Comparison of ENCODE assay signal across 11 cellular contexts in the genomic region with DNA sequence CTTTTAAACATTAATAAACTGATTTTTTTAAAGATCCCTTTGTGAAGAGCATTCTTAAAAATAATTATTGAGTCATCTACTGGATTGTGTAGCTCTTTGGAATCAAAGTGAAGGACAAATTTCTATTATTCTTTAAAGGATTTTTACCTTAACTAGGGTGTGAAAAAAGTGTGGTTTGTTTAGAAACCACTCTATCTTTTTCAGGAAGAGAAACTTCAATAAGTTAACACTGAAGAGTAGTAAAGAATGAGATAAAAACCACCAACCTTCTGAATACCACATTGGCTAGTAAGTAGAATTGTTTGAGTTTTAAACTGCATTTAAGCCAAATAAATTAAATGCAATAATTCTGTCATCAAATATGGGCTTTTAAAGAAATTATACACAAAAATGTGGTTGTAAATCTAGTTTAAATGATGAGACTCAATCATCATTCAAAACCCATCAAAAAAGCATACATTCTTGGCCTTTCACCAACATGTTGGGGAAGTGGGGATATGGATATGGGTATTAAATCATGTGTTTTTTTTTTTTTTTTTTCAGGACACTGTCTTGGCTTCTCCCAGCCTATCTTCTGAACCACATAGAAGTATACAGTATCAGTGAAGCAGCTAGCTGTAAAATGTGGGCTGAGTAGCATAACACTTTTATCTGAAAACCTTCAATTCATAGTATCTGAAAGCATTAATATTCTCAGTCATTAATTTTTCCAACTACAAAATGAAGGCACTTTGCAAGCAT. TPM values are rescaled to one million over a fixed set of nuclear protein-coding genes. Genes with fewer than 3 reads are reported as not detected.
A peak's percentile ranks its signal among the peaks of the same experiment; 100 is the strongest.
DNase-seq lines count a peak whose midpoint lies in the region; ATAC-seq, FAIRE-seq and TF ChIP-seq lines count a peak whose summit lies in the region.
"Had no signal": no experiment of that assay in that cellular context is flagged by ENCODE, and none has a peak within 500 bp of the region (broad histone marks: within the 10 kb centered on the region; RNA-seq: fewer than 3 reads in every experiment).

No MANE protein-coding gene starts in this region.

- peaks cover 67% of the 10 kb centered on the region for H3K4me1 ChIP-seq in DOHH2 (ENCODE audit: control insufficient read depth, low read length)
- H3K4me1 ChIP-seq in endothelial cell of umbilical vein (ENCODE audit: control insufficient read depth, extremely low read depth, insufficient read depth, low read length): peaks cover 54% of the 10 kb centered on the region
- peaks cover 10% of the 10 kb centered on the region for H3K4me1 ChIP-seq in PC-9 (replicated peaks; ENCODE audit: insufficient read depth)

- H3K9me2 ChIP-seq in DOHH2 (replicated peaks; ENCODE audit: control insufficient read depth, low read length): no peaks in the 10 kb centered on the region
- H3K9me2 ChIP-seq in PC-9 (ENCODE audit: insufficient read depth): no peaks in the 10 kb centered on the region

- CTCF ChIA-PET in endothelial cell of umbilical vein (lab: Charles Lee): interaction anchor here (0.8 to 12.2 kb wide), 6 partner anchors 10 to 116 kb away, joined by 3 to 368 read pairs (median 26); no protein-coding TSS in a partner anchor
- CTCF ChIA-PET in PC-9 (lab: Charles Lee): no interaction called here

- peak overlapping the region; percentile 100 for H3K9ac ChIP-seq in endothelial cell of umbilical vein (replicated peaks; ENCODE audit: extremely low read depth, insufficient read depth, low read length)

- H4K20me1 ChIP-seq in DOHH2 (ENCODE audit: control insufficient read depth, insufficient read depth, low read depth, low read length) (no peaks in the 10 kb centered on the region), endothelial cell of umbilical vein (replicated peaks; ENCODE audit: control insufficient read depth, extremely low read depth, insufficient read depth, low read length) (no peaks in the 10 kb centered on the region), PC-9 (ENCODE audit: insufficient read depth) (no peaks in the 10 kb centered on the region)

- H3K9me3 ChIP-seq in DOHH2 (ENCODE audit: control insufficient read depth, insufficient read depth, low read length) (no peaks in the 10 kb centered on the region), endothelial cell of umbilical vein (replicated peaks; ENCODE audit: control insufficient read depth, insufficient read depth, low read length) (no peaks in the 10 kb centered on the region), PC-9 (ENCODE audit: insufficient read depth, low read depth) (no peaks in the 10 kb centered on the region)

- H3K36me3 ChIP-seq in DOHH2 (ENCODE audit: control insufficient read depth, low read length) (no peaks in the 10 kb centered on the region), endothelial cell of umbilical vein (ENCODE audit: control insufficient read depth in 2 of 2, extremely low read depth in 1 of 2, insufficient read depth in 2 of 2, low read length in 2 of 2) (peaks cover 16 to 19% of the 10 kb centered on the region in 2 experiments), PC-9 (ENCODE audit: low read depth) (no peaks in the 10 kb centered on the region)

- POLR2A ChIA-PET in endothelial cell of umbilical vein (lab: Charles Lee): interaction anchor here (0.7 to 3.7 kb wide), 4 partner anchors 10 to 105 kb away, joined by 3 to 20 read pairs (median 8); no protein-coding TSS in a partner anchor
- POLR2A ChIA-PET in PC-9 (lab: Charles Lee; ENCODE audit: unreplicated experiment): no interaction called here

- intact Hi-C loops in endothelial cell of umbilical vein (cut with micrococcal nuclease): loop anchor here (1.0 kb wide), 10 partner anchors 9 to 644 kb away; no protein-coding TSS in a partner anchor
- intact Hi-C loops in PC-9 (cut with micrococcal nuclease; ENCODE audit: unreplicated experiment): no loop called here

- peak; percentile 33 for ATAC-seq in GM19043 (IDR thresholded peaks at IDR 0.05; ENCODE audit: low read depth, unreplicated experiment)
- ATAC-seq in HG03342 (IDR thresholded peaks at IDR 0.05; ENCODE audit: unreplicated experiment): peak; percentile 40

- no peak for TF ChIP-seq POLR2A in endothelial cell of umbilical vein (IDR thresholded peaks at IDR 0.05; ENCODE audit: low read depth, low read length)

- FAIRE-seq in endothelial cell of umbilical vein (lab: Jason Lieb, UNC): no peak

- H2AFZ ChIP-seq in endothelial cell of umbilical vein (ENCODE audit: low read depth, low read length) (no peak overlapping the region), PC-9 (no peak overlapping the region)

- TSS peak; percentile 38 for BruUV-seq in endothelial cell of umbilical vein (replicated peaks; lab: Mats Ljungman, UMichigan)
- BruUV-seq in PC-9 (replicated peaks; lab: Mats Ljungman, UMichigan): no TSS peak

- H3F3A ChIP-seq in DOHH2 (ENCODE audit: control insufficient read depth, insufficient read depth) (peaks cover 5% of the 10 kb centered on the region), PC-9 (ENCODE audit: insufficient read depth, low read depth) (no peaks in the 10 kb centered on the region)

- H3K9me1 ChIP-seq in endothelial cell of umbilical vein (replicated peaks; ENCODE audit: control insufficient read depth, extremely low read depth, insufficient read depth, low read length): no peaks in the 10 kb centered on the region

- H3K4me3 ChIP-seq in DOHH2 (ENCODE audit: low read length): no peak overlapping the region
- peak overlapping the region in 1 of 3 experiments; percentile 100 for H3K4me3 ChIP-seq in endothelial cell of umbilical vein (replicated peaks in 1 of 3; ENCODE audit: insufficient read depth in 1 of 3, low read depth in 1 of 3, low read length in 3 of 3)
- no peak overlapping the region for H3K4me3 ChIP-seq in PC-9

- no peak overlapping the region for H3K27ac ChIP-seq in DOHH2 (ENCODE audit: low read depth, low read length)
- peak overlapping the region; percentile 99 for H3K27ac ChIP-seq in endothelial cell of umbilical vein (ENCODE audit: insufficient read depth, low read depth, low read length)
- H3K27ac ChIP-seq in PC-9: no peak overlapping the region

- DNase-seq in endothelial cell of umbilical vein (ENCODE audit: low read depth, low spot score) (no peak), PC-9 (no peak), kidney glomerular epithelial cell (lab: John Stamatoyannopoulos, UW) (no peak), DMS153 treated with DMSO at 0.1 percent for 48 hours (lab: John Stamatoyannopoulos, UW; ENCODE audit: unreplicated experiment) (no peak), NCI-H1417 (lab: John Stamatoyannopoulos, UW) (no peak)
- DNase-seq: activated CD4-positive, alpha-beta T cell treated with anti-CD3 and anti-CD28 coated beads for 48 hours; DMS79 treated with DMSO at 0.1 percent for 48 hours; NK-92 treated with Interleukin-12 subunit alpha and Interleukin-12 subunit beta, amount 100 ng/mL, for 24 hours had no signal

- TF ChIP-seq CTCF in DOHH2 (IDR thresholded peaks at IDR 0.05; ENCODE audit: low read depth, low read length, poor library complexity, severe bottlenecking) (no peak), endothelial cell of umbilical vein (IDR thresholded peaks at IDR 0.05; ENCODE audit: extremely low read depth in 1 of 2, insufficient read depth in 1 of 2, low read depth in 1 of 2, low read length in 2 of 2) (no peak), PC-9 (conservative IDR thresholded peaks at IDR 0.05) (no peak)

- H3K27me3 ChIP-seq in DOHH2 (ENCODE audit: control insufficient read depth, low read length) (peaks cover 10% of the 10 kb centered on the region), endothelial cell of umbilical vein (ENCODE audit: control insufficient read depth in 2 of 2, insufficient read depth in 2 of 2, low read length in 2 of 2) (no peaks in the 10 kb centered on the region), PC-9 (ENCODE audit: insufficient read depth, low read depth) (peaks cover 4% of the 10 kb centered on the region; the same call in 1 of the 2 replicates)

- dilution Hi-C loops in endothelial cell of umbilical vein (cut with MboI; ENCODE audit: extremely low pct_ligation_motif_present, low sequenced_read_pairs): no loop called here

- H3K4me2 ChIP-seq in DOHH2 (ENCODE audit: low read length) (peak overlapping the region; percentile 14), endothelial cell of umbilical vein (ENCODE audit: insufficient read depth, low read length) (peak overlapping the region; percentile 90), PC-9 (no peak overlapping the region)

- H3K79me2 ChIP-seq in DOHH2 (ENCODE audit: control insufficient read depth, low read length) (no peaks in the 10 kb centered on the region), endothelial cell of umbilical vein (ENCODE audit: control insufficient read depth, insufficient read depth, low read length) (peaks cover 50% of the 10 kb centered on the region), PC-9 (ENCODE audit: low read depth) (no peaks in the 10 kb centered on the region)

TF ChIP-seq in endothelial cell of umbilical vein, 7 proteins besides CTCF, POLR2A, EP300 and RAD21:
- TF ChIP-seq MAX (IDR thresholded peaks at IDR 0.05; ENCODE audit: insufficient read depth, insufficient read length): no peak
- no peak for TF ChIP-seq JUN (IDR thresholded peaks at IDR 0.05; ENCODE audit: borderline replicate concordance, insufficient read depth, insufficient read length, low read depth)
- no peak for TF ChIP-seq GATA2 (IDR thresholded peaks at IDR 0.05; ENCODE audit: insufficient read depth, insufficient read length, low read depth, low read length)
- no peak for TF ChIP-seq POLR2AphosphoS5 (IDR thresholded peaks at IDR 0.05; ENCODE audit: insufficient read depth, low read depth, low read length)
- no peak for TF ChIP-seq FOS (IDR thresholded peaks at IDR 0.05; ENCODE audit: borderline replicate concordance, insufficient read depth, low read length)
- TF ChIP-seq EZH2 (IDR thresholded peaks at IDR 0.05; ENCODE audit: borderline replicate concordance, low read depth, low read length, severe bottlenecking): no peak
- TF ChIP-seq MYC (IDR thresholded peaks at IDR 0.05; ENCODE audit: low read depth, low read length): no peak

RNA-seq across cellular contexts. Expression of gene S1PR1, which starts 4.8 kb away (rescaled TPM):
- total RNA-seq in endothelial cell of umbilical vein: 137 and 138 TPM in 2 replicates
- 346 and 387 TPM in 2 replicates for polyA plus RNA-seq in endothelial cell of umbilical vein
- 206 and 215 TPM in 2 replicates for polyA plus RNA-seq in endothelial cell of umbilical vein (2011; cell fraction: cytosol; rRNA removed)
- polyA plus RNA-seq in endothelial cell of umbilical vein (2011; cell fraction: nucleus; rRNA removed): 219 and 225 TPM in 2 replicates
- 130 and 148 TPM in 2 replicates for polyA plus RNA-seq in endothelial cell of umbilical vein (2012)
- polyA minus RNA-seq in endothelial cell of umbilical vein: 433 and 446 TPM in 2 replicates
- not detected for polyA minus RNA-seq in endothelial cell of umbilical vein (2011; cell fraction: cytosol; rRNA and poly(A)+ RNA removed)
- polyA minus RNA-seq in endothelial cell of umbilical vein (2011; cell fraction: nucleus; rRNA and poly(A)+ RNA removed): 363 and 384 TPM in 2 replicates
- total RNA-seq in PC-9 (2021): 0.15 and 0.68 TPM in 2 replicates

Comparison
In these comparisons a context has a peak if more than half of its experiments do, and no peak if none do; other contexts are left out.
1. RNA of gene S1PR1, which starts 4.8 kb away (total RNA-seq): 137 to 138 TPM in endothelial cell of umbilical vein; 0.15 to 0.68 TPM in PC-9; every median in the first group is over 10 times any median in the second.